Comparison of ENCODE assay signal across 1 cellular context in genomic region chr7:158854681-158855081, GRCh38.
TF ChIP-seq lines count a peak whose summit lies in the region.

No MANE protein-coding gene starts in this region.

TF ChIP-seq in K562, 482 proteins besides CTCF, POLR2A, EP300 and RAD21 (continued from another document and continues in another):
- no peak for TF ChIP-seq MGA (IDR thresholded peaks at IDR 0.05)
- no peak for TF ChIP-seq ZBTB11 (CRISPR knock-in tag; IDR thresholded peaks at IDR 0.05)
- no peak for TF ChIP-seq POLR2AphosphoS5 (IDR thresholded peaks at IDR 0.05; ENCODE audit: control insufficient read depth, insufficient read depth, low read depth, low read length)
- no peak for TF ChIP-seq SP2 (IDR thresholded peaks at IDR 0.05; ENCODE audit: extremely low read depth, low read depth, low read length, poor library complexity, severe bottlenecking)
- peak; percentile 87; the same call in 1 of the 2 replicates for TF ChIP-seq ZNF76 (CRISPR knock-in tag; IDR thresholded peaks at IDR 0.05; ENCODE audit: borderline replicate concordance)
- TF ChIP-seq ZNF766 (CRISPR knock-in tag; conservative IDR thresholded peaks at IDR 0.05): 0 out of 2 replicates have a peak, but pooled peaks have one; percentile 48
- TF ChIP-seq ZFPM2 (CRISPR knock-in tag; IDR thresholded peaks at IDR 0.05): no peak
- TF ChIP-seq ESRRB (CRISPR knock-in tag; IDR thresholded peaks at IDR 0.05; ENCODE audit: borderline replicate concordance): no peak
- no peak for TF ChIP-seq SNRNP70 (optimal IDR thresholded peaks at IDR 0.05; ENCODE audit: low read depth, low read length)
- peak; percentile 10; the same call in 1 of the 2 replicates for TF ChIP-seq CXXC5 (CRISPR knock-in tag; IDR thresholded peaks at IDR 0.05)
- no peak for TF ChIP-seq SREBF1 (IDR thresholded peaks at IDR 0.05; ENCODE audit: borderline replicate concordance, low read depth, low read length)
- TF ChIP-seq ZNF445 (CRISPR knock-in tag; IDR thresholded peaks at IDR 0.05; ENCODE audit: low read depth): no peak
- no peak for TF ChIP-seq SRSF1 (IDR thresholded peaks at IDR 0.05; ENCODE audit: low read depth, low read length)
- TF ChIP-seq ZNF398 (CRISPR knock-in tag; IDR thresholded peaks at IDR 0.05): no peak
- no peak for TF ChIP-seq ZNF75A (CRISPR knock-in tag; IDR thresholded peaks at IDR 0.05)
- TF ChIP-seq TAF15 (IDR thresholded peaks at IDR 0.05; ENCODE audit: low read depth, low read length): no peak
- TF ChIP-seq NFRKB (IDR thresholded peaks at IDR 0.05; ENCODE audit: low read depth): no peak
- TF ChIP-seq HNRNPUL1 (IDR thresholded peaks at IDR 0.05; ENCODE audit: low read length): no peak
- TF ChIP-seq HDAC3 (IDR thresholded peaks at IDR 0.05; ENCODE audit: borderline replicate concordance, partially characterized antibody): no peak
- 0 out of 2 replicates have a peak, but pooled peaks have one; percentile 61 for TF ChIP-seq ZNF79 (CRISPR knock-in tag; IDR thresholded peaks at IDR 0.05; ENCODE audit: low read depth)
- peak; percentile 71 for TF ChIP-seq DMBX1 (CRISPR knock-in tag; IDR thresholded peaks at IDR 0.05; ENCODE audit: borderline replicate concordance)
- TF ChIP-seq E2F4 (CRISPR knock-in tag; IDR thresholded peaks at IDR 0.05; ENCODE audit: low read depth): no peak
- TF ChIP-seq ATF4 (CRISPR knock-in tag; IDR thresholded peaks at IDR 0.05): no peak
- peak; percentile 62 for TF ChIP-seq SMAD4 (CRISPR knock-in tag; conservative IDR thresholded peaks at IDR 0.05)
- no peak for TF ChIP-seq ZBTB43 (CRISPR knock-in tag; IDR thresholded peaks at IDR 0.05)
- TF ChIP-seq COPS2 (conservative IDR thresholded peaks at IDR 0.05): no peak
- no peak for TF ChIP-seq ELF2 (CRISPR knock-in tag; IDR thresholded peaks at IDR 0.05)
- TF ChIP-seq ZNF197 (CRISPR knock-in tag; IDR thresholded peaks at IDR 0.05; ENCODE audit: low read depth): 0 out of 2 replicates have a peak, but pooled peaks have one; percentile 50
- no peak for TF ChIP-seq HMGXB4 (CRISPR knock-in tag; IDR thresholded peaks at IDR 0.05)
- no peak for TF ChIP-seq ZNF444 (CRISPR knock-in tag; IDR thresholded peaks at IDR 0.05)
- TF ChIP-seq ZBTB9 (CRISPR knock-in tag; IDR thresholded peaks at IDR 0.05): no peak; the same call in 1 of the 2 replicates
- no peak for TF ChIP-seq SAFB2 (IDR thresholded peaks at IDR 0.05; ENCODE audit: borderline replicate concordance, low read depth, low read length, severe bottlenecking)
- TF ChIP-seq ZFP36 (IDR thresholded peaks at IDR 0.05; ENCODE audit: low read depth, low read length, partially characterized antibody): no peak
- no peak for TF ChIP-seq BCL6 (CRISPR knock-in tag; IDR thresholded peaks at IDR 0.05)
- TF ChIP-seq NEUROD1 (IDR thresholded peaks at IDR 0.05; ENCODE audit: borderline replicate concordance, low read depth, low read length, partially characterized antibody): no peak
- TF ChIP-seq ETS2 (tag; IDR thresholded peaks at IDR 0.05; ENCODE audit: borderline replicate concordance, poor library complexity, severe bottlenecking): no peak
